Comparison of ENCODE assay signal across 10 cellular contexts in genomic region chr11:65883786-65884715, GRCh38. TPM values are rescaled to one million over a fixed set of nuclear protein-coding genes. Genes with fewer than 3 reads are reported as not detected.
A peak's percentile ranks its signal among the peaks of the same experiment; 100 is the strongest.
DNase-seq lines count a peak whose midpoint lies in the region; ATAC-seq, FAIRE-seq and TF ChIP-seq lines count a peak whose summit lies in the region.
"Had no signal": no experiment of that assay in that cellular context is flagged by ENCODE, and none has a peak within 500 bp of the region (broad histone marks: within the 10 kb centered on the region; RNA-seq: fewer than 3 reads in every experiment).

No MANE protein-coding gene starts in this region.

- H3K36me3 ChIP-seq in mucosa of descending colon (ENCODE audit: low read depth) = no peaks in the 10 kb centered on the region
- peaks cover 0 to 13% of the 10 kb centered on the region in 2 donors for H3K36me3 ChIP-seq in small intestine (ENCODE audit: control insufficient read depth in 2 of 2, insufficient read depth in 2 of 2, low read length in 2 of 2)

- no peak for ATAC-seq in right cardiac atrium
- no peak for ATAC-seq in activated naive CD4-positive, alpha-beta T cell treated with anti-CD3 and anti-CD28 coated beads, Interleukin-2, amount 50 U/mL, for 72 hours
- no peak for ATAC-seq in mucosa of descending colon
- no peak for ATAC-seq in esophagus mucosa
- no peak for ATAC-seq in GM19324 (IDR thresholded peaks at IDR 0.05; ENCODE audit: low FRiP score, unreplicated experiment)

- peak overlapping the region; percentile 0 to 90 for H3K27ac Mint-ChIP-seq in activated naive CD4-positive, alpha-beta T cell treated with anti-CD3 and anti-CD28 coated beads, Interleukin-2, amount 50 U/mL, for 72 hours
- H3K27ac Mint-ChIP-seq: GM23338 had no signal

- no peaks in the 10 kb centered on the region for H3K27me3 ChIP-seq in right cardiac atrium (ENCODE audit: control insufficient read depth, insufficient read depth)
- H3K27me3 ChIP-seq in small intestine (ENCODE audit: control insufficient read depth in 2 of 2, insufficient read depth in 2 of 2, low read length in 2 of 2) = no peaks in the 10 kb centered on the region

- TF ChIP-seq CTCF in mucosa of descending colon (IDR thresholded peaks at IDR 0.05) = no peak

- H3K36me3 Mint-ChIP-seq in activated naive CD4-positive, alpha-beta T cell treated with anti-CD3 and anti-CD28 coated beads, Interleukin-2, amount 50 U/mL, for 72 hours = peaks cover 12 to 15% of the 10 kb centered on the region in 2 donors

- H3K4me3 ChIP-seq in right cardiac atrium (ENCODE audit: low read length) (no peak overlapping the region), mucosa of descending colon (no peak overlapping the region), small intestine (ENCODE audit: low read depth in 1 of 2, low read length in 2 of 2) (no peak overlapping the region)
- H3K4me3 ChIP-seq: GM23338 had no signal

- FAIRE-seq in small intestine (lab: Jason Lieb, UNC) = no peak

- intact Hi-C loops in right cardiac atrium (cut with DNase I) = loop anchor here (2.0 to 10.0 kb wide), 4 partner anchors 81 to 107 kb away; partner anchors contain the start of gene SART1 (in 1 of the 4)
- intact Hi-C loops in cardiac septum (cut with DNase I) = loop anchor here (2.0 kb wide), 1 partner anchor 105 kb away; no protein-coding TSS in a partner anchor
- intact Hi-C loops in mucosa of descending colon (cut with DNase I, micrococcal nuclease) = loop anchor here (10.0 kb wide), 1 partner anchor 101 kb away; no protein-coding TSS in a partner anchor

- WGBS in right cardiac atrium = 81% methylated on average over 28 of the region's 28 CpGs
- 81 to 87% (median 83%) methylated on average over 28 of the region's 28 CpGs for WGBS in small intestine, 3 donors

- H3K4me1 ChIP-seq in right cardiac atrium (ENCODE audit: control insufficient read depth, insufficient read depth, low read length) (no peaks in the 10 kb centered on the region), mucosa of descending colon (ENCODE audit: low read depth) (peaks cover 16% of the 10 kb centered on the region), small intestine (ENCODE audit: control insufficient read depth in 2 of 2, insufficient read depth in 1 of 2, low read depth in 1 of 2, low read length in 1 of 2) (peaks cover 8 to 9% of the 10 kb centered on the region in 2 donors)

- H3K9me3 Mint-ChIP-seq in activated naive CD4-positive, alpha-beta T cell treated with anti-CD3 and anti-CD28 coated beads, Interleukin-2, amount 50 U/mL, for 72 hours = no peaks in the 10 kb centered on the region

- H3K27ac ChIP-seq in right cardiac atrium (ENCODE audit: low read length) (no peak overlapping the region), small intestine (ENCODE audit: low read depth in 1 of 2, low read length in 1 of 2) (no peak overlapping the region)

- H3K9me3 ChIP-seq in right cardiac atrium (ENCODE audit: control insufficient read depth, low read length) = no peaks in the 10 kb centered on the region
- H3K9me3 ChIP-seq in mucosa of descending colon = no peaks in the 10 kb centered on the region
- H3K9me3 ChIP-seq in small intestine (ENCODE audit: control insufficient read depth, low read depth) = no peaks in the 10 kb centered on the region

- DNase-seq in right cardiac atrium (peak in 2 of 3 donors; percentile 0 to 52), cardiac septum (ENCODE audit: low spot score) (no peak), mucosa of descending colon (peak in 2 of 3 donors; percentile 16 to 31), NCI-H446 (lab: John Stamatoyannopoulos, UW) (no peak), small intestine (no peak)
- DNase-seq in activated naive CD4-positive, alpha-beta T cell treated with anti-CD3 and anti-CD28 coated beads, Interleukin-2, amount 50 U/mL, for 72 hours (ENCODE audit: low spot score in 2 of 2) = no peak

RNA-seq across cellular contexts. Expression of gene FIBP, which starts 4.2 kb away (rescaled TPM):
- 10 to 100 TPM; 39.7 to 46.6 (median 42.8) TPM for total RNA-seq in right cardiac atrium
- 37.8 TPM for polyA plus RNA-seq in right cardiac atrium
- total RNA-seq in cardiac septum = 62.6 TPM
- total RNA-seq in activated naive CD4-positive, alpha-beta T cell treated with anti-CD3 and anti-CD28 coated beads, Interleukin-2, amount 50 U/mL, for 72 hours = 100 to 1,000 TPM in 1 of 2 donors, 10 to 100 TPM in 1; 69.4 to 101 TPM
- total RNA-seq in mucosa of descending colon = 10 to 100 TPM; 35.8 to 52.8 (median 47.0) TPM
- 100 to 1,000 TPM in 2 of 3 donors, 10 to 100 TPM in 1; 57.6 to 131 (median 115) TPM for polyA plus RNA-seq in small intestine
- total RNA-seq in esophagus mucosa = 42.3 TPM

RNA-seq across cellular contexts. Expression of gene CTSW, which starts 4.4 kb away (rescaled TPM):
- total RNA-seq in right cardiac atrium (1 to 10 TPM in 1 of 4 donors, under 1 TPM in 3; 0.45 to 1.7 (median 0.64) TPM), cardiac septum (0.83 TPM), mucosa of descending colon (1 to 10 TPM; 1.2 to 3.2 (median 2.8) TPM), esophagus mucosa (not detected)
- polyA plus RNA-seq in right cardiac atrium (0.79 TPM), small intestine (1 to 10 TPM in 1 of 3 donors, under 1 TPM in 2; 0.43 to 3.5 (median 0.67) TPM)
- total RNA-seq in activated naive CD4-positive, alpha-beta T cell treated with anti-CD3 and anti-CD28 coated beads, Interleukin-2, amount 50 U/mL, for 72 hours = 10 to 100 TPM in 1 of 2 donors, 1 to 10 TPM in 1; 2.2 to 16.8 TPM
- total RNA-seq: G401, GM23338 had no signal
- polyA plus RNA-seq: GM23338 had no signal

RNA-seq across cellular contexts. Expression of gene CCDC85B, which starts 6.4 kb away (rescaled TPM):
- 10 to 100 TPM; 50.8 to 61.3 (median 57.4) TPM for total RNA-seq in right cardiac atrium
- polyA plus RNA-seq in right cardiac atrium = 80.3 TPM
- 66.2 TPM for total RNA-seq in cardiac septum
- total RNA-seq in activated naive CD4-positive, alpha-beta T cell treated with anti-CD3 and anti-CD28 coated beads, Interleukin-2, amount 50 U/mL, for 72 hours = 10 to 100 TPM; 29.4 to 37.2 TPM
- 10 to 100 TPM in 1 of 3 donors, 1 to 10 TPM in 2; 4.5 to 22.3 (median 9.2) TPM for total RNA-seq in mucosa of descending colon
- 10 to 100 TPM in 2 of 3 donors, 1 to 10 TPM in 1; 6.5 to 32.5 (median 18.6) TPM for polyA plus RNA-seq in small intestine
- 15.3 TPM for total RNA-seq in esophagus mucosa

RNA-seq across cellular contexts. Expression of gene EFEMP2, which starts 11.5 kb away (rescaled TPM):
- total RNA-seq in right cardiac atrium (100 to 1,000 TPM; 139 to 164 (median 142) TPM), cardiac septum (118 TPM), mucosa of descending colon (10 to 100 TPM; 11.7 to 67.0 (median 15.3) TPM), esophagus mucosa (4.6 TPM)
- polyA plus RNA-seq in right cardiac atrium (128 TPM), small intestine (10 to 100 TPM in 1 of 3 donors, 1 to 10 TPM in 2; 4.7 to 14.7 (median 9.5) TPM)
- 10 to 100 TPM; 15.2 to 41.8 TPM for total RNA-seq in activated naive CD4-positive, alpha-beta T cell treated with anti-CD3 and anti-CD28 coated beads, Interleukin-2, amount 50 U/mL, for 72 hours

RNA-seq across cellular contexts. Expression of gene FOSL1, which starts 16.1 kb away (rescaled TPM):
- 1 to 10 TPM in 1 of 4 donors, under 1 TPM in 3; 0.57 to 5.5 (median 0.83) TPM for total RNA-seq in right cardiac atrium
- 2.6 TPM for polyA plus RNA-seq in right cardiac atrium
- total RNA-seq in cardiac septum = 2.0 TPM
- 1 to 10 TPM; 7.4 to 9.5 TPM for total RNA-seq in activated naive CD4-positive, alpha-beta T cell treated with anti-CD3 and anti-CD28 coated beads, Interleukin-2, amount 50 U/mL, for 72 hours
- total RNA-seq in mucosa of descending colon = 1 to 10 TPM; 1.2 to 1.6 (median 1.2) TPM
- 1 to 10 TPM; 1.4 to 5.2 (median 2.5) TPM for polyA plus RNA-seq in small intestine
- 28.9 TPM for total RNA-seq in esophagus mucosa

Comparison
In these comparisons a context has a peak if more than half of its experiments do, and no peak if none do; other contexts are left out.
1. DNase-seq: peak in right cardiac atrium (2 of 3) and mucosa of descending colon (2 of 3); none in cardiac septum (single experiment), activated naive CD4-positive, alpha-beta T cell treated with anti-CD3 and anti-CD28 coated beads, Interleukin-2, amount 50 U/mL, for 72 hours (0 of 2), NCI-H446 (0 of 2) and small intestine (single experiment).